ENCODE assay signal across 10 cellular contexts in genomic region chr2:3000968-3001367, GRCh38.
"Had no signal": no experiment of that assay in that cellular context is flagged by ENCODE, and none has a peak within 500 bp of the region (broad histone marks: within the 10 kb centered on the region; RNA-seq: fewer than 3 reads in every experiment).

No MANE protein-coding gene starts in this region.

- H3K36me3 Mint-ChIP-seq: IgD-negative memory B cell had no signal

- H3K27me3 Mint-ChIP-seq: IgD-negative memory B cell had no signal

- H3K27ac Mint-ChIP-seq: IgD-negative memory B cell had no signal

- H3K4me3 Mint-ChIP-seq: IgD-negative memory B cell had no signal

- DNase-seq: MM.1S; NCI-H1436; NCI-H2029; NCI-H2081 treated with DMSO at 0.1 percent for 48 hours; NCI-H2227 treated with DMSO at 0.1 percent for 48 hours; NCI-H748 treated with DMSO at 0.1 percent for 48 hours; NK-92 treated with Interleukin-12 subunit alpha and Interleukin-12 subunit beta, amount 100 ng/mL, for 24 hours; PC-3; SHP77 had no signal
